23 cellular contexts compared by ENCODE assay signal in the genomic region with DNA sequence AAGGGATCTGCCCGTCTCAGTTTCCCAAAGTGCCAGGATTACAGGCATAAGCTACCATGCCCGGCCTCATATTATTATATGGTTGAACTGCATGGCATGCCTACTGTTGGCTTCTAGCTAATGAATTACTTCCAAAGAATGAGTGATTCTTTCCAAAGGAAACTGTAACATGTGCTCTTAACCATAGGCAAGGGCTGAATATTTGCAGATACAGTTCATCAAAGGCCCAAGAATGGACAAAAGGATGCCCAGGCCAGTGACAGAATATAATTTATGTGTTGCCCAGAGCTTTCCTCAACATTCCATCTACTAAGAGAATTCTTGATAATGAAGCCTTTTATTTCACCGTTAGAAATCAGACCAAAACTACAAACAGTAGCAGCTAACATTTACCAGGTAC. TPM values are rescaled to one million over a fixed set of nuclear protein-coding genes. Genes with fewer than 3 reads are reported as not detected.
DNase-seq lines count a peak whose midpoint lies in the region; ATAC-seq and TF ChIP-seq lines count a peak whose summit lies in the region.
"Had no signal": no experiment of that assay in that cellular context is flagged by ENCODE, and none has a peak within 500 bp of the region (broad histone marks: within the 10 kb centered on the region; RNA-seq: fewer than 3 reads in every experiment).

No MANE protein-coding gene starts in this region.

- no peak overlapping the region for H3K14ac ChIP-seq in mesenchymal stem cell (ENCODE audit: low read length in 2 of 2)

- no peak overlapping the region for H2BK15ac ChIP-seq in mesenchymal stem cell (ENCODE audit: low read depth, poor library complexity, severe bottlenecking)

- H3K27ac ChIP-seq in Panc1 (ENCODE audit: low read length) (peak overlapping the region; percentile 51; the same call in 1 of the 2 replicates), mesenchymal stem cell (ENCODE audit: low read length, poor library complexity, severe bottlenecking) (peak overlapping the region; percentile 69), osteoblast (ENCODE audit: low read depth, low read length) (no peak overlapping the region)
- H3K27ac ChIP-seq: KMS-11, RWPE1, SK-N-MC had no signal

- H3K4ac ChIP-seq in mesenchymal stem cell (ENCODE audit: low read depth in 1 of 2, low read length in 2 of 2), result no peak overlapping the region

- no peak overlapping the region for H3K4me2 ChIP-seq in mesenchymal stem cell (ENCODE audit: low read length, poor library complexity, severe bottlenecking)
- no peak overlapping the region for H3K4me2 ChIP-seq in osteoblast (ENCODE audit: insufficient read depth, low read length)
- H3K4me2 ChIP-seq: KMS-11 had no signal

- H3K9me3 ChIP-seq in Panc1 (ENCODE audit: control insufficient read depth, insufficient read depth, low read depth, low read length), result no peaks in the 10 kb centered on the region
- no peaks in the 10 kb centered on the region for H3K9me3 ChIP-seq in mesenchymal stem cell (ENCODE audit: control insufficient read depth, low read length)
- no peaks in the 10 kb centered on the region for H3K9me3 ChIP-seq in osteoblast (ENCODE audit: low read depth, low read length)
- H3K9me3 ChIP-seq: BE2C had no signal

- no peaks in the 10 kb centered on the region for H4K20me1 ChIP-seq in osteoblast (ENCODE audit: insufficient read depth, low read length)

- BruUV-seq in Panc1 (replicated peaks; lab: Mats Ljungman, UMichigan), result no TSS peak

- H2BK120ac ChIP-seq in mesenchymal stem cell (ENCODE audit: low read depth, low read length), result no peak overlapping the region

- H3K9me3 Mint-ChIP-seq in effector memory CD8-positive, alpha-beta T cell, result no peaks in the 10 kb centered on the region

- CTCF ChIA-PET in Panc1 (lab: Charles Lee), result no interaction called here

- H3K18ac ChIP-seq in mesenchymal stem cell (ENCODE audit: low read depth in 1 of 2, low read length in 2 of 2), result no peak overlapping the region

- peaks cover 0 to 4% of the 10 kb centered on the region in 2 donors for H3K4me1 Mint-ChIP-seq in effector memory CD8-positive, alpha-beta T cell (ENCODE audit: low read depth in 2 of 2)

- H2BK5ac ChIP-seq in mesenchymal stem cell (ENCODE audit: low read depth, low read length, poor library complexity, severe bottlenecking), result peak overlapping the region; percentile 68

- DNase-seq in AG10803 (ENCODE audit: low read depth), result peak; percentile 26
- DNase-seq in Panc1 (ENCODE audit: low read depth, low spot score), result no peak
- DNase-seq in effector memory CD8-positive, alpha-beta T cell, result no peak
- DNase-seq in mesenchymal stem cell, result no peak
- no peak for DNase-seq in medulla oblongata (ENCODE audit: extremely low spot score)
- no peak for DNase-seq in RPMI8226
- DNase-seq in osteoblast (ENCODE audit: insufficient read length, low spot score, missing footprints), result no peak
- DNase-seq in activated CD4-positive, alpha-beta T cell treated with anti-CD3 and anti-CD28 coated beads, Interleukin-2, amount 50 U/mL, for 1 hour, result no peak
- DNase-seq: BE2C, DMS 273 treated with DMSO at 0.1 percent for 48 hours, DMS79 treated with DMSO at 0.1 percent for 48 hours, GOT3, NCI-H1105, NCI-H146, NCI-H2029 treated with DMSO at 0.1 percent for 48 hours, NCI-H526, OCI-M1, SHP77 treated with DMSO at 0.1 percent for 48 hours had no signal

- ATAC-seq in Panc1, result no peak
- ATAC-seq in effector memory CD8-positive, alpha-beta T cell (replicated peaks), result no peak
- ATAC-seq: GM12878, HCT116 had no signal

- in situ Hi-C loops in Panc1 (cut with HindIII; ENCODE audit: low pct_unique_long_range_greater_than_20kb, low sequenced_read_pairs), result no loop called here

- H3K4me3 ChIP-seq in AG10803 (ENCODE audit: low read length) (no peak overlapping the region), Panc1 (ENCODE audit: low read depth in 2 of 2, low read length in 2 of 2) (no peak overlapping the region), mesenchymal stem cell (ENCODE audit: insufficient read depth in 1 of 2, low read depth in 1 of 2, low read length in 2 of 2) (no peak overlapping the region), osteoblast (ENCODE audit: insufficient read depth, low read length) (no peak overlapping the region)
- H3K4me3 ChIP-seq: GM12878, SK-N-MC had no signal

- TF ChIP-seq CTCF in AG10803 (conservative IDR thresholded peaks at IDR 0.05; ENCODE audit: low read length), result no peak
- TF ChIP-seq CTCF in Panc1 (IDR thresholded peaks at IDR 0.05), result no peak
- no peak for TF ChIP-seq CTCF in osteoblast (IDR thresholded peaks at IDR 0.05; ENCODE audit: extremely low read depth, low read depth, low read length)

- no peak overlapping the region for H4K8ac ChIP-seq in mesenchymal stem cell (ENCODE audit: low read length)

- no peak overlapping the region for H3K23ac ChIP-seq in mesenchymal stem cell (ENCODE audit: low read length in 2 of 2)

- POLR2A ChIA-PET in Panc1 (lab: Charles Lee), result interaction anchor here (0.6 kb wide), 2 partner anchors 58 to 152 kb away, joined by 4 read pairs; no protein-coding TSS in a partner anchor

- no peak overlapping the region for H3K4me3 Mint-ChIP-seq in effector memory CD8-positive, alpha-beta T cell

- no peak overlapping the region for H2AK5ac ChIP-seq in mesenchymal stem cell (ENCODE audit: low read length, severe bottlenecking)

- no peaks in the 10 kb centered on the region for H3K27me3 ChIP-seq in Panc1 (ENCODE audit: control insufficient read depth, insufficient read depth, low read length)
- no peaks in the 10 kb centered on the region for H3K27me3 ChIP-seq in mesenchymal stem cell (ENCODE audit: control insufficient read depth in 1 of 2, insufficient read depth in 1 of 2, low read length in 2 of 2)
- H3K27me3 ChIP-seq in osteoblast (ENCODE audit: insufficient read depth, low read length), result no peaks in the 10 kb centered on the region

- H3K36me3 Mint-ChIP-seq in effector memory CD8-positive, alpha-beta T cell (ENCODE audit: insufficient read depth), result peaks cover 15% of the 10 kb centered on the region

- no peaks in the 10 kb centered on the region for H3K27me3 Mint-ChIP-seq in effector memory CD8-positive, alpha-beta T cell

- H2BK12ac ChIP-seq in mesenchymal stem cell (ENCODE audit: low read length in 2 of 2), result no peak overlapping the region

- H3K79me1 ChIP-seq in mesenchymal stem cell (replicated peaks; ENCODE audit: low read length, poor library complexity, severe bottlenecking), result peaks cover 6% of the 10 kb centered on the region

- H3K4me1 ChIP-seq in Panc1 (ENCODE audit: control insufficient read depth, insufficient read depth, low read length), result peaks cover 30% of the 10 kb centered on the region
- peaks cover 3% of the 10 kb centered on the region for H3K4me1 ChIP-seq in mesenchymal stem cell (ENCODE audit: control insufficient read depth, insufficient read depth, low read depth, low read length)
- peaks cover 11% of the 10 kb centered on the region for H3K4me1 ChIP-seq in osteoblast (ENCODE audit: insufficient read depth, low read length)
- H3K4me1 ChIP-seq: BE2C had no signal

- WGBS in mesenchymal stem cell, result 95% methylated on average over 3 of the region's 3 CpGs

- intact Hi-C loops in Panc1 (cut with micrococcal nuclease; ENCODE audit: unreplicated experiment), result no loop called here

- H3K9ac ChIP-seq in mesenchymal stem cell (ENCODE audit: low read length), result no peak overlapping the region
- H3K9ac ChIP-seq: KMS-11 had no signal

- H2AFZ ChIP-seq in mesenchymal stem cell (ENCODE audit: low read depth, low read length) (no peak overlapping the region), osteoblast (ENCODE audit: low read length) (no peak overlapping the region)

- H4K91ac ChIP-seq in mesenchymal stem cell (ENCODE audit: low read length), result no peak overlapping the region

- H3K79me2 ChIP-seq in osteoblast (ENCODE audit: insufficient read depth, low read length), result no peaks in the 10 kb centered on the region

- H3K36me3 ChIP-seq in Panc1 (ENCODE audit: control insufficient read depth, insufficient read depth, low read length), result 0 out of 2 replicates have a peak, but pooled peaks cover 6% of the 10 kb centered on the region
- peaks cover 0 to 12% of the 10 kb centered on the region in 2 experiments for H3K36me3 ChIP-seq in mesenchymal stem cell (ENCODE audit: control insufficient read depth in 1 of 2, insufficient read depth in 2 of 2, low read depth in 1 of 2, low read length in 2 of 2)
- no peaks in the 10 kb centered on the region for H3K36me3 ChIP-seq in osteoblast (ENCODE audit: insufficient read depth, low read length)
- H3K36me3 ChIP-seq: BE2C had no signal

- peak overlapping the region; percentile 29 to 64 for H3K27ac Mint-ChIP-seq in effector memory CD8-positive, alpha-beta T cell

RNA-seq across cellular contexts. Expression of gene CCDC89, which starts 27.0 kb away (rescaled TPM):
- total RNA-seq in Panc1 (2021; ENCODE audit: unreplicated experiment) (1.7 TPM), osteoblast (2.9 and 4.1 TPM in 2 replicates)
- 0.68 TPM for polyA plus RNA-seq in Panc1 (2012; ENCODE audit: insufficient read length)
- 0.03 TPM for polyA plus RNA-seq in mesenchymal stem cell (2013, experiment 1 of 2)
- polyA plus RNA-seq in mesenchymal stem cell (2013, experiment 2 of 2), result 0.03 TPM
- total RNA-seq: GM12878 had no signal

RNA-seq across cellular contexts. Expression of gene CREBZF, which starts 48.0 kb away (rescaled TPM):
- total RNA-seq in Panc1 (2021; ENCODE audit: unreplicated experiment), result 75.8 TPM
- 60.1 TPM for polyA plus RNA-seq in Panc1 (2012; ENCODE audit: insufficient read length)
- polyA plus RNA-seq in mesenchymal stem cell (2013, experiment 1 of 2), result 13.1 TPM
- polyA plus RNA-seq in mesenchymal stem cell (2013, experiment 2 of 2), result 13.7 TPM
- 46.3 and 49.2 TPM in 2 replicates for total RNA-seq in osteoblast
